ENCODE assay signal across 24 cellular contexts in genomic region chr1:2004867-2005266, GRCh38. TPM values are rescaled to one million over a fixed set of nuclear protein-coding genes. Genes with fewer than 3 reads are reported as not detected.
DNase-seq lines count a peak whose midpoint lies in the region; ATAC-seq and TF ChIP-seq lines count a peak whose summit lies in the region.
"Had no signal": no experiment of that assay in that cellular context is flagged by ENCODE, and none has a peak within 500 bp of the region (broad histone marks: within the 10 kb centered on the region; RNA-seq: fewer than 3 reads in every experiment).

No MANE protein-coding gene starts in this region.

- no peak overlapping the region for H2BK5ac ChIP-seq in IMR-90 (ENCODE audit: low read depth, low read length, poor library complexity, severe bottlenecking)

- no TSS peak for BruUV-seq in IMR-90 (replicated peaks; lab: Mats Ljungman, UMichigan)

- peak overlapping the region; percentile 55 for H2AK9ac ChIP-seq in IMR-90 (replicated peaks; ENCODE audit: low read depth, low read length, poor library complexity)

- H3K27ac ChIP-seq in BLaER1 treated with 17β-estradiol and CSF1 and Interleukin-3, amounts not matched to agents 10 nM and 100 nM = no peak overlapping the region
- H3K27ac ChIP-seq in IMR-90 (ENCODE audit: insufficient read depth, low read length) (no peak overlapping the region), neural progenitor cell (no peak overlapping the region), brain microvascular endothelial cell (no peak overlapping the region)
- H3K27ac ChIP-seq: C4-2B had no signal

- H3K9me3 Mint-ChIP-seq in neural progenitor cell = no peaks in the 10 kb centered on the region
- H3K9me3 Mint-ChIP-seq: CD4-positive, CD25-positive, alpha-beta regulatory T cell; CD8-positive, alpha-beta T cell; GM23338; H9 had no signal

- H3K4me3 ChIP-seq in BLaER1 treated with 17β-estradiol and CSF1 and Interleukin-3, amounts not matched to agents 10 nM and 100 nM = no peak overlapping the region
- H3K4me3 ChIP-seq in IMR-90 (ENCODE audit: insufficient read depth, low read depth, low read length) (no peak overlapping the region), neural progenitor cell (no peak overlapping the region), brain microvascular endothelial cell (ENCODE audit: low read depth, low read length) (no peak overlapping the region)

- no peak overlapping the region for H4K91ac ChIP-seq in IMR-90 (ENCODE audit: insufficient read depth, low read depth, low read length)

- ATAC-seq in IMR-90 (ENCODE audit: low read depth) (no peak), HG02870 (IDR thresholded peaks at IDR 0.05; ENCODE audit: unreplicated experiment) (no peak)
- ATAC-seq: CD8-positive, alpha-beta T cell; GM23338; HCT116 had no signal

- no peak overlapping the region for H3K4ac ChIP-seq in IMR-90 (ENCODE audit: low read depth, low read length)

- no peaks in the 10 kb centered on the region for H3K36me3 ChIP-seq in BLaER1 treated with 17β-estradiol and CSF1 and Interleukin-3, amounts not matched to agents 10 nM and 100 nM
- no peaks in the 10 kb centered on the region for H3K36me3 ChIP-seq in IMR-90 (ENCODE audit: control insufficient read depth, insufficient read depth, low read length)
- H3K36me3 ChIP-seq in neural progenitor cell = no peaks in the 10 kb centered on the region
- no peaks in the 10 kb centered on the region for H3K36me3 ChIP-seq in brain microvascular endothelial cell (replicated peaks)

- TF ChIP-seq POLR2A in IMR-90 (IDR thresholded peaks at IDR 0.05; ENCODE audit: low read depth, low read length) = no peak

- peaks cover 18% of the 10 kb centered on the region for H3K4me1 Mint-ChIP-seq in neural progenitor cell
- H3K4me1 Mint-ChIP-seq: CD4-positive, CD25-positive, alpha-beta regulatory T cell had no signal

- no peaks in the 10 kb centered on the region for H4K20me1 ChIP-seq in BLaER1 treated with 17β-estradiol and CSF1 and Interleukin-3, amounts not matched to agents 10 nM and 100 nM
- H4K20me1 ChIP-seq in IMR-90 (ENCODE audit: insufficient read depth, low read length) (no peaks in the 10 kb centered on the region), neural progenitor cell (ENCODE audit: low read depth) (no peaks in the 10 kb centered on the region)

- CTCF ChIA-PET in IMR-90 (lab: Yijun Ruan, JAX) = no interaction called here

- H3K56ac ChIP-seq in IMR-90 (ENCODE audit: extremely low read depth, insufficient read depth, low read length) = no peak overlapping the region

- H3K27me3 Mint-ChIP-seq in neural progenitor cell (ENCODE audit: insufficient read depth, low read depth) = peaks cover 5% of the 10 kb centered on the region

- peak overlapping the region in 7 of 11 experiments; percentile 9 to 33 (median 20); a peak in 8 of 22 replicates for H3K4me2 ChIP-seq in BLaER1 treated with 17β-estradiol and CSF1 and Interleukin-3, amounts not matched to agents 10 nM and 100 nM
- H3K4me2 ChIP-seq in IMR-90 (ENCODE audit: low read depth, low read length) (no peak overlapping the region), neural progenitor cell (no peak overlapping the region)

- H3K9me3 ChIP-seq in BLaER1 treated with 17β-estradiol and CSF1 and Interleukin-3, amounts not matched to agents 10 nM and 100 nM (replicated peaks in 1 of 11) = peaks cover 0 to 5% (median 0%) of the 10 kb centered on the region in 11 experiments; a peak in 1 of 22 replicates
- H3K9me3 ChIP-seq in IMR-90 (ENCODE audit: control insufficient read depth, insufficient read depth, low read length) (no peaks in the 10 kb centered on the region), neural progenitor cell (ENCODE audit: low read depth) (no peaks in the 10 kb centered on the region)
- H3K9me3 ChIP-seq: Caco-2 had no signal

- WGBS in IMR-90 (ENCODE audit: extremely low coverage in 2 of 2, insufficient read length in 1 of 2), 2 experiments = 69% methylated on average over 6 of the region's 21 CpGs; no CpG with 5 or more reads in 1 of the 2 experiments

- no peak for TF ChIP-seq RAD21 in IMR-90 (IDR thresholded peaks at IDR 0.05; ENCODE audit: low read length)

- intact Hi-C loops in IMR-90 (cut with micrococcal nuclease) = no loop called here

- H2BK20ac ChIP-seq in IMR-90 (ENCODE audit: low read depth, low read length) = no peak overlapping the region

- in situ Hi-C loops in IMR-90 (cut with MboI; ENCODE audit: low sequenced_read_pairs) = no loop called here
- in situ Hi-C loops in brain microvascular endothelial cell (cut with HindIII; ENCODE audit: low pct_ligation_motif_present, low sequenced_read_pairs) = no loop called here

- no peak overlapping the region for H3K27ac Mint-ChIP-seq in neural progenitor cell
- H3K27ac Mint-ChIP-seq: CD4-positive, CD25-positive, alpha-beta regulatory T cell; CD8-positive, alpha-beta T cell; GM23338; H9 had no signal

- no peaks in the 10 kb centered on the region for H3K36me3 Mint-ChIP-seq in neural progenitor cell
- H3K36me3 Mint-ChIP-seq: CD4-positive, CD25-positive, alpha-beta regulatory T cell; CD8-positive, alpha-beta T cell had no signal

- no peaks in the 10 kb centered on the region for H3K79me1 ChIP-seq in IMR-90 (ENCODE audit: low read depth in 1 of 2, low read length in 2 of 2)

- H2BK15ac ChIP-seq in IMR-90 (ENCODE audit: low read depth, low read length) = no peak overlapping the region

- no peak for TF ChIP-seq CTCF in IMR-90 (conservative IDR thresholded peaks at IDR 0.05; ENCODE audit: low read depth, low read length)
- no peak for TF ChIP-seq CTCF in neural progenitor cell (IDR thresholded peaks at IDR 0.05)
- TF ChIP-seq CTCF in brain microvascular endothelial cell (IDR thresholded peaks at IDR 0.05; ENCODE audit: low read depth, low read length, missing control alignments) = no peak

- H3K4me3 Mint-ChIP-seq in neural progenitor cell = peak overlapping the region; percentile 50
- H3K4me3 Mint-ChIP-seq: CD4-positive, CD25-positive, alpha-beta regulatory T cell; CD8-positive, alpha-beta T cell had no signal

- H3K79me2 ChIP-seq in neural progenitor cell (ENCODE audit: low read depth) = no peaks in the 10 kb centered on the region

- H3K4me1 ChIP-seq in BLaER1 treated with 17β-estradiol and CSF1 and Interleukin-3, amounts not matched to agents 10 nM and 100 nM = peaks cover 0 to 31% (median 25%) of the 10 kb centered on the region in 10 experiments; a peak in 16 of 20 replicates
- no peaks in the 10 kb centered on the region for H3K4me1 ChIP-seq in IMR-90 (ENCODE audit: control insufficient read depth, insufficient read depth, low read length)
- peaks cover 8% of the 10 kb centered on the region for H3K4me1 ChIP-seq in neural progenitor cell

- dilution Hi-C loops in IMR-90 (cut with HindIII; ENCODE audit: low sequenced_read_pairs, unreplicated experiment) = no loop called here

- H2AK5ac ChIP-seq in IMR-90 (ENCODE audit: low read depth, low read length) = no peak overlapping the region

- H3K9me1 ChIP-seq in IMR-90 (ENCODE audit: insufficient read depth, low read length) = 0 out of 2 replicates have a peak, but pooled peaks cover 3% of the 10 kb centered on the region

- H4K5ac ChIP-seq in IMR-90 (ENCODE audit: low read depth, low read length) = no peak overlapping the region

- peaks cover 3% of the 10 kb centered on the region for H3F3A ChIP-seq in neural progenitor cell (ENCODE audit: low read depth)

- no peak overlapping the region for H3K18ac ChIP-seq in IMR-90 (ENCODE audit: low read depth, low read length)

- no peak overlapping the region for H3K23ac ChIP-seq in IMR-90 (ENCODE audit: low read depth, low read length)

- H3K27me3 ChIP-seq in BLaER1 treated with 17β-estradiol and CSF1 and Interleukin-3, amounts not matched to agents 10 nM and 100 nM = peaks cover 25 to 40% (median 29%) of the 10 kb centered on the region in 11 experiments
- H3K27me3 ChIP-seq in IMR-90 (ENCODE audit: control insufficient read depth, insufficient read depth, low read length) = peaks cover 56% of the 10 kb centered on the region
- H3K27me3 ChIP-seq in neural progenitor cell = peaks cover 10% of the 10 kb centered on the region
- H3K27me3 ChIP-seq in brain microvascular endothelial cell (replicated peaks) = peaks cover 20% of the 10 kb centered on the region

- POLR2A ChIA-PET in IMR-90 (lab: Charles Lee; ENCODE audit: unreplicated experiment) = no interaction called here

- DNase-seq in IMR-90 (no peak), islet precursor cell (peak; percentile 46), neural progenitor cell (ENCODE audit: low spot score) (no peak), DMS53 (lab: John Stamatoyannopoulos, UW) (no peak), brain microvascular endothelial cell (no peak)
- DNase-seq in stimulated activated naive CD4-positive, alpha-beta T cell treated with Interleukin-2 at 50 U/mL for 16 hours (lab: John Stamatoyannopoulos, UW) = no peak
- DNase-seq: Caco-2; CD4-positive, CD25-positive, alpha-beta regulatory T cell; CD8-positive, alpha-beta T cell; DMS 273 treated with DMSO at 0.1 percent for 48 hours; DMS79 treated with DMSO at 0.1 percent for 48 hours; GF-D8; H9 had no signal

- H3K9ac ChIP-seq in BLaER1 treated with 17β-estradiol and CSF1 and Interleukin-3, amounts not matched to agents 10 nM and 100 nM = no peak overlapping the region
- no peak overlapping the region for H3K9ac ChIP-seq in IMR-90 (ENCODE audit: low read depth, low read length)
- H3K9ac ChIP-seq in neural progenitor cell = no peak overlapping the region

- H4K8ac ChIP-seq in IMR-90 (ENCODE audit: low read depth in 2 of 2, low read length in 2 of 2) = no peak overlapping the region

- no peak overlapping the region for H2BK120ac ChIP-seq in IMR-90 (ENCODE audit: low read depth, low read length)

- no peak overlapping the region for H2AFZ ChIP-seq in IMR-90 (replicated peaks; ENCODE audit: low read length, poor library complexity)
- H2AFZ ChIP-seq in neural progenitor cell (replicated peaks) = no peak overlapping the region

- no peak overlapping the region for H3K14ac ChIP-seq in IMR-90 (replicated peaks; ENCODE audit: low read depth, low read length)

TF ChIP-seq in IMR-90, 13 proteins besides CTCF, POLR2A, EP300 and RAD21 (continues in another document):
- no peak for TF ChIP-seq MAZ (IDR thresholded peaks at IDR 0.05; ENCODE audit: borderline replicate concordance, low read depth, low read length)

RNA-seq across cellular contexts. Expression of gene CFAP74, which starts 1.3 kb away (rescaled TPM):
- total RNA-seq in IMR-90 (2012; rRNA removed) (not detected in 2 replicates), neural progenitor cell (ENCODE audit: low replicate concordance) (0.19 TPM in 1 of 2 replicates, not detected in the other)
- not detected in 2 replicates for polyA plus RNA-seq in IMR-90 (2012; rRNA removed)
- not detected in 2 replicates for polyA plus RNA-seq in IMR-90 (2012; cell fraction: cytosol; rRNA removed)
- 0.02 TPM in 1 of 2 replicates, not detected in the other for polyA plus RNA-seq in IMR-90 (2012; cell fraction: nucleus; rRNA removed; ENCODE audit: low replicate concordance)
- total RNA-seq: A172; A673; Caco-2; CD4-positive, CD25-positive, alpha-beta regulatory T cell; CD8-positive, alpha-beta T cell; Daoy; G401; GM23338; H4 had no signal
- polyA plus RNA-seq: BJ; CD4-positive, CD25-positive, alpha-beta regulatory T cell had no signal

RNA-seq across cellular contexts. Expression of gene GABRD, which starts 14.3 kb away (rescaled TPM):
- total RNA-seq in IMR-90 (2012; rRNA removed) = not detected in 2 replicates
- not detected in 2 replicates for polyA plus RNA-seq in IMR-90 (2012; rRNA removed)
- polyA plus RNA-seq in IMR-90 (2012; cell fraction: cytosol; rRNA removed) = not detected in 2 replicates
- not detected in 2 replicates for polyA plus RNA-seq in IMR-90 (2012; cell fraction: nucleus; rRNA removed; ENCODE audit: low replicate concordance)
- 0.31 and 0.45 TPM in 2 replicates for total RNA-seq in neural progenitor cell (ENCODE audit: low replicate concordance)
- total RNA-seq: A673, Daoy had no signal
- polyA plus RNA-seq: BJ; CD4-positive, CD25-positive, alpha-beta regulatory T cell had no signal

RNA-seq across cellular contexts. Expression of gene PRKCZ, which starts 45.3 kb away (rescaled TPM):
- 2.0 and 2.8 TPM in 2 replicates for total RNA-seq in IMR-90 (2012; rRNA removed)
- polyA plus RNA-seq in IMR-90 (2012; rRNA removed) = 3.5 and 4.4 TPM in 2 replicates
- 3.8 and 4.0 TPM in 2 replicates for polyA plus RNA-seq in IMR-90 (2012; cell fraction: cytosol; rRNA removed)
- 5.9 and 7.4 TPM in 2 replicates for polyA plus RNA-seq in IMR-90 (2012; cell fraction: nucleus; rRNA removed; ENCODE audit: low replicate concordance)
- total RNA-seq in neural progenitor cell (ENCODE audit: low replicate concordance) = 33.4 and 47.2 TPM in 2 replicates

Comparison
In these comparisons a context has a peak if more than half of its experiments do, and no peak if none do; other contexts are left out.
1. H3K4me2 ChIP-seq: peak in BLaER1 treated with 17β-estradiol and CSF1 and Interleukin-3, amounts not matched to agents 10 nM and 100 nM (7 of 11); none in IMR-90 (single experiment) and neural progenitor cell (single experiment).